Comparison of ENCODE assay signal across 7 cellular contexts in genomic region chr1:28807986-28808385, GRCh38. TPM values are rescaled to one million over a fixed set of nuclear protein-coding genes. Genes with fewer than 3 reads are reported as not detected.
"Had no signal": no experiment of that assay in that cellular context is flagged by ENCODE, and none has a peak within 500 bp of the region (broad histone marks: within the 10 kb centered on the region; RNA-seq: fewer than 3 reads in every experiment).

No MANE protein-coding gene starts in this region.

- FAIRE-seq: HTR-8/SVneo had no signal

- H3K9me3 ChIP-seq: HAP-1 had no signal

- DNase-seq: H7 had no signal

- H3K4me2 ChIP-seq: GM23338 had no signal

- H3K4me3 Mint-ChIP-seq: GM23338, IgD-negative memory B cell had no signal

- H3K27ac Mint-ChIP-seq: GM23338, IgD-negative memory B cell had no signal

- H3K4me1 ChIP-seq: HAP-1 had no signal

- ATAC-seq: HCT116 had no signal

- H2AFZ ChIP-seq: GM23338 had no signal

- H3K36me3 ChIP-seq: HAP-1 had no signal

- H3K9me3 Mint-ChIP-seq: IgD-negative memory B cell had no signal

- H3K4me3 ChIP-seq: GM23338, HAP-1 had no signal

RNA-seq across cellular contexts. Expression of gene OPRD1, which starts 4.0 kb away (rescaled TPM):
- total RNA-seq: H4 had no signal
